In the genomic region with DNA sequence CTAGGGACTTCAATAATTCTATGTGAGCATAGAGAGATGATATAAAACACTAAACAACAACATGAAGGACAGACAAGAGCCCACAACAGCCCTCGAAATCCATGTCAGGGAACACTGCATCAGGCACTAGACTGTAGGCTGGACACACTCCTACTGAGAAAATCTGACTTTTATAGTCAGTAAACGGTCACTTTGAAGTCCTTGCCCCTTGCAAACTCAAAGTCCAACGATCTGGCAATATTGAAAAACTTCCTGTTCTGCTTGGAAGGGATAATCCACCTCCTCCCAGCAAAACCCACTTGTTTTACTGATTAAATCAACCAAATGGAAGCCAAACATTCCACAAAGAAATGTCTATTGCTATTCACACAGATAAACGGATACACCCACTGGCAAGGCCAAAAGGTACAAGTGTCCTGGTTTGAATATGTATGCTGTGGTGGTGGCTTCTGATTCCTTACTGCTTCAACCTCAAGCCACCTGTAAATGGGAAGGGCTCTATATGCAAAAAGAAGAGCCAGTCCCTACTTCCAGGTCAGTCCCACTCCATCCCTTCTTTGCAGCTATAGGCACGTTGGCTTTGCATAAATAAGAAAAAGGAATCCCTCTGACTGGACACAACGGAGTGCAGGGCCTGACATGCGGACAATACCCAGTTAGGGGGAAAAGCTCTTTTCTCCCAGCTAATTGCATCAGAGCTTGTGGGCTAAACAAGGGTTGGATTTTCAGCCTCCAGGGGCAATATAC, we compare ENCODE assay signal across 1 cellular context.
TF ChIP-seq lines count a peak whose summit lies in the region.

No MANE protein-coding gene starts in this region.

TF ChIP-seq in HepG2, 621 proteins besides CTCF, POLR2A, EP300 and RAD21 (continued from another document and continues in another):
- TF ChIP-seq, protein P1, sequence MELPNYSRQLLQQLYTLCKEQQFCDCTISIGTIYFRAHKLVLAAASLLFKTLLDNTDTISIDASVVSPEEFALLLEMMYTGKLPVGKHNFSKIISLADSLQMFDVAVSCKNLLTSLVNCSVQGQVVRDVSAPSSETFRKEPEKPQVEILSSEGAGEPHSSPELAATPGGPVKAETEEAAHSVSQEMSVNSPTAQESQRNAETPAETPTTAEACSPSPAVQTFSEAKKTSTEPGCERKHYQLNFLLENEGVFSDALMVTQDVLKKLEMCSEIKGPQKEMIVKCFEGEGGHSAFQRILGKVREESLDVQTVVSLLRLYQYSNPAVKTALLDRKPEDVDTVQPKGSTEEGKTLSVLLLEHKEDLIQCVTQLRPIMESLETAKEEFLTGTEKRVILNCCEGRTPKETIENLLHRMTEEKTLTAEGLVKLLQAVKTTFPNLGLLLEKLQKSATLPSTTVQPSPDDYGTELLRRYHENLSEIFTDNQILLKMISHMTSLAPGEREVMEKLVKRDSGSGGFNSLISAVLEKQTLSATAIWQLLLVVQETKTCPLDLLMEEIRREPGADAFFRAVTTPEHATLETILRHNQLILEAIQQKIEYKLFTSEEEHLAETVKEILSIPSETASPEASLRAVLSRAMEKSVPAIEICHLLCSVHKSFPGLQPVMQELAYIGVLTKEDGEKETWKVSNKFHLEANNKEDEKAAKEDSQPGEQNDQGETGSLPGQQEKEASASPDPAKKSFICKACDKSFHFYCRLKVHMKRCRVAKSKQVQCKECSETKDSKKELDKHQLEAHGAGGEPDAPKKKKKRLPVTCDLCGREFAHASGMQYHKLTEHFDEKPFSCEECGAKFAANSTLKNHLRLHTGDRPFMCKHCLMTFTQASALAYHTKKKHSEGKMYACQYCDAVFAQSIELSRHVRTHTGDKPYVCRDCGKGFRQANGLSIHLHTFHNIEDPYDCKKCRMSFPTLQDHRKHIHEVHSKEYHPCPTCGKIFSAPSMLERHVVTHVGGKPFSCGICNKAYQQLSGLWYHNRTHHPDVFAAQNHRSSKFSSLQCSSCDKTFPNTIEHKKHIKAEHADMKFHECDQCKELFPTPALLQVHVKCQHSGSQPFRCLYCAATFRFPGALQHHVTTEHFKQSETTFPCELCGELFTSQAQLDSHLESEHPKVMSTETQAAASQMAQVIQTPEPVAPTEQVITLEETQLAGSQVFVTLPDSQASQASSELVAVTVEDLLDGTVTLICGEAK (IDR thresholded peaks at IDR 0.05), result no peak
- TF ChIP-seq, protein P1 (CRISPR knock-in tag; IDR thresholded peaks at IDR 0.05), result no peak; the same call in 1 of the 2 replicates
- TF ChIP-seq, protein P2, sequence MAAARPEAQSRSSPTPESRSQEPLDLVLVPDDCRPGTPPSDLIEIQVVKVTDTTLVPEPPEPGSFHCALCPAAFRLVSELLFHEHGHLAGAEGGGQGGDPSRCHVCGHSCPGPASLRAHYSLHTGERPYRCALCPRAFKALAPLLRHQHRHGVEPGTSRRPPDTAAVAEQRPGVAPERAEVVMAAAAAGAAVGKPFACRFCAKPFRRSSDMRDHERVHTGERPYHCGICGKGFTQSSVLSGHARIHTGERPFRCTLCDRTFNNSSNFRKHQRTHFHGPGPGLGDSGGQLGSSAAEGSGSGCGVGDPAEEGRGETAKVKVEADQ (CRISPR knock-in tag; IDR thresholded peaks at IDR 0.05; ENCODE audit: borderline replicate concordance), result no peak
- no peak for TF ChIP-seq ZNF354B (CRISPR knock-in tag; IDR thresholded peaks at IDR 0.05)
- TF ChIP-seq MAZ (IDR thresholded peaks at IDR 0.05; ENCODE audit: borderline replicate concordance, low read depth, low read length), result no peak
- TF ChIP-seq MAZ (CRISPR knock-in tag; IDR thresholded peaks at IDR 0.05; ENCODE audit: low read depth), result peak; percentile 77
- TF ChIP-seq, protein P3, sequence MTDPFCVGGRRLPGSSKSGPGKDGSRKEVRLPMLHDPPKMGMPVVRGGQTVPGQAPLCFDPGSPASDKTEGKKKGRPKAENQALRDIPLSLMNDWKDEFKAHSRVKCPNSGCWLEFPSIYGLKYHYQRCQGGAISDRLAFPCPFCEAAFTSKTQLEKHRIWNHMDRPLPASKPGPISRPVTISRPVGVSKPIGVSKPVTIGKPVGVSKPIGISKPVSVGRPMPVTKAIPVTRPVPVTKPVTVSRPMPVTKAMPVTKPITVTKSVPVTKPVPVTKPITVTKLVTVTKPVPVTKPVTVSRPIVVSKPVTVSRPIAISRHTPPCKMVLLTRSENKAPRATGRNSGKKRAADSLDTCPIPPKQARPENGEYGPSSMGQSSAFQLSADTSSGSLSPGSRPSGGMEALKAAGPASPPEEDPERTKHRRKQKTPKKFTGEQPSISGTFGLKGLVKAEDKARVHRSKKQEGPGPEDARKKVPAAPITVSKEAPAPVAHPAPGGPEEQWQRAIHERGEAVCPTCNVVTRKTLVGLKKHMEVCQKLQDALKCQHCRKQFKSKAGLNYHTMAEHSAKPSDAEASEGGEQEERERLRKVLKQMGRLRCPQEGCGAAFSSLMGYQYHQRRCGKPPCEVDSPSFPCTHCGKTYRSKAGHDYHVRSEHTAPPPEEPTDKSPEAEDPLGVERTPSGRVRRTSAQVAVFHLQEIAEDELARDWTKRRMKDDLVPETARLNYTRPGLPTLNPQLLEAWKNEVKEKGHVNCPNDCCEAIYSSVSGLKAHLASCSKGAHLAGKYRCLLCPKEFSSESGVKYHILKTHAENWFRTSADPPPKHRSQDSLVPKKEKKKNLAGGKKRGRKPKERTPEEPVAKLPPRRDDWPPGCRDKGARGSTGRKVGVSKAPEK (CRISPR knock-in tag; IDR thresholded peaks at IDR 0.05; ENCODE audit: borderline replicate concordance), result no peak
- TF ChIP-seq HCFC1 (IDR thresholded peaks at IDR 0.05; ENCODE audit: low read depth, low read length), result no peak
- TF ChIP-seq CEBPZ (IDR thresholded peaks at IDR 0.05; ENCODE audit: low read length), result no peak
- TF ChIP-seq ZNF326 (CRISPR knock-in tag; IDR thresholded peaks at IDR 0.05; ENCODE audit: borderline replicate concordance), result no peak
- TF ChIP-seq ZBTB14 (CRISPR knock-in tag; IDR thresholded peaks at IDR 0.05), result no peak
- TF ChIP-seq, protein P4, sequence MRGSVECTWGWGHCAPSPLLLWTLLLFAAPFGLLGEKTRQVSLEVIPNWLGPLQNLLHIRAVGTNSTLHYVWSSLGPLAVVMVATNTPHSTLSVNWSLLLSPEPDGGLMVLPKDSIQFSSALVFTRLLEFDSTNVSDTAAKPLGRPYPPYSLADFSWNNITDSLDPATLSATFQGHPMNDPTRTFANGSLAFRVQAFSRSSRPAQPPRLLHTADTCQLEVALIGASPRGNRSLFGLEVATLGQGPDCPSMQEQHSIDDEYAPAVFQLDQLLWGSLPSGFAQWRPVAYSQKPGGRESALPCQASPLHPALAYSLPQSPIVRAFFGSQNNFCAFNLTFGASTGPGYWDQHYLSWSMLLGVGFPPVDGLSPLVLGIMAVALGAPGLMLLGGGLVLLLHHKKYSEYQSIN (CRISPR knock-in tag; IDR thresholded peaks at IDR 0.05; ENCODE audit: borderline replicate concordance), result no peak
- TF ChIP-seq SAFB2 (CRISPR knock-in tag; IDR thresholded peaks at IDR 0.05; ENCODE audit: borderline replicate concordance, low read depth), result no peak; the same call in 1 of the 2 replicates
- no peak for TF ChIP-seq ZNF138 (CRISPR knock-in tag; IDR thresholded peaks at IDR 0.05; ENCODE audit: low read depth)
- TF ChIP-seq TCF7L2 (IDR thresholded peaks at IDR 0.05; ENCODE audit: low read depth, low read length), result no peak
- no peak; the same call in 1 of the 2 replicates for TF ChIP-seq ZNF746 (CRISPR knock-in tag; IDR thresholded peaks at IDR 0.05)
- no peak for TF ChIP-seq SATB2 (CRISPR knock-in tag; IDR thresholded peaks at IDR 0.05)
- TF ChIP-seq, protein P5, sequence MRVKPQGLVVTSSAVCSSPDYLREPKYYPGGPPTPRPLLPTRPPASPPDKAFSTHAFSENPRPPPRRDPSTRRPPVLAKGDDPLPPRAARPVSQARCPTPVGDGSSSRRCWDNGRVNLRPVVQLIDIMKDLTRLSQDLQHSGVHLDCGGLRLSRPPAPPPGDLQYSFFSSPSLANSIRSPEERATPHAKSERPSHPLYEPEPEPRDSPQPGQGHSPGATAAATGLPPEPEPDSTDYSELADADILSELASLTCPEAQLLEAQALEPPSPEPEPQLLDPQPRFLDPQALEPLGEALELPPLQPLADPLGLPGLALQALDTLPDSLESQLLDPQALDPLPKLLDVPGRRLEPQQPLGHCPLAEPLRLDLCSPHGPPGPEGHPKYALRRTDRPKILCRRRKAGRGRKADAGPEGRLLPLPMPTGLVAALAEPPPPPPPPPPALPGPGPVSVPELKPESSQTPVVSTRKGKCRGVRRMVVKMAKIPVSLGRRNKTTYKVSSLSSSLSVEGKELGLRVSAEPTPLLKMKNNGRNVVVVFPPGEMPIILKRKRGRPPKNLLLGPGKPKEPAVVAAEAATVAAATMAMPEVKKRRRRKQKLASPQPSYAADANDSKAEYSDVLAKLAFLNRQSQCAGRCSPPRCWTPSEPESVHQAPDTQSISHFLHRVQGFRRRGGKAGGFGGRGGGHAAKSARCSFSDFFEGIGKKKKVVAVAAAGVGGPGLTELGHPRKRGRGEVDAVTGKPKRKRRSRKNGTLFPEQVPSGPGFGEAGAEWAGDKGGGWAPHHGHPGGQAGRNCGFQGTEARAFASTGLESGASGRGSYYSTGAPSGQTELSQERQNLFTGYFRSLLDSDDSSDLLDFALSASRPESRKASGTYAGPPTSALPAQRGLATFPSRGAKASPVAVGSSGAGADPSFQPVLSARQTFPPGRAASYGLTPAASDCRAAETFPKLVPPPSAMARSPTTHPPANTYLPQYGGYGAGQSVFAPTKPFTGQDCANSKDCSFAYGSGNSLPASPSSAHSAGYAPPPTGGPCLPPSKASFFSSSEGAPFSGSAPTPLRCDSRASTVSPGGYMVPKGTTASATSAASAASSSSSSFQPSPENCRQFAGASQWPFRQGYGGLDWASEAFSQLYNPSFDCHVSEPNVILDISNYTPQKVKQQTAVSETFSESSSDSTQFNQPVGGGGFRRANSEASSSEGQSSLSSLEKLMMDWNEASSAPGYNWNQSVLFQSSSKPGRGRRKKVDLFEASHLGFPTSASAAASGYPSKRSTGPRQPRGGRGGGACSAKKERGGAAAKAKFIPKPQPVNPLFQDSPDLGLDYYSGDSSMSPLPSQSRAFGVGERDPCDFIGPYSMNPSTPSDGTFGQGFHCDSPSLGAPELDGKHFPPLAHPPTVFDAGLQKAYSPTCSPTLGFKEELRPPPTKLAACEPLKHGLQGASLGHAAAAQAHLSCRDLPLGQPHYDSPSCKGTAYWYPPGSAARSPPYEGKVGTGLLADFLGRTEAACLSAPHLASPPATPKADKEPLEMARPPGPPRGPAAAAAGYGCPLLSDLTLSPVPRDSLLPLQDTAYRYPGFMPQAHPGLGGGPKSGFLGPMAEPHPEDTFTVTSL (CRISPR knock-in tag; IDR thresholded peaks at IDR 0.05; ENCODE audit: borderline replicate concordance), result peak; percentile 98
- no peak for TF ChIP-seq LCORL (IDR thresholded peaks at IDR 0.05)
- no peak for TF ChIP-seq LCORL (CRISPR knock-in tag; IDR thresholded peaks at IDR 0.05)
- TF ChIP-seq ZBTB8A (CRISPR knock-in tag; IDR thresholded peaks at IDR 0.05; ENCODE audit: borderline replicate concordance, low read depth), result no peak
- TF ChIP-seq TCF12 (IDR thresholded peaks at IDR 0.05), result no peak
- TF ChIP-seq TCF12 (CRISPR knock-in tag; IDR thresholded peaks at IDR 0.05), result 0 out of 2 replicates have a peak, but pooled peaks have one; percentile 55
